27 cellular contexts compared by ENCODE assay signal in genomic region chr12:123898673-123899072, GRCh38.
"Had no signal": no experiment of that assay in that cellular context is flagged by ENCODE, and none has a peak within 500 bp of the region (broad histone marks: within the 10 kb centered on the region; RNA-seq: fewer than 3 reads in every experiment).

No MANE protein-coding gene starts in this region.

- H3K36me3 ChIP-seq: brain microvascular endothelial cell, esophagus squamous epithelium, gastroesophageal sphincter had no signal

- H3K27me3 Mint-ChIP-seq: activated naive CD8-positive, alpha-beta T cell had no signal

- H3K4me1 Mint-ChIP-seq: activated B cell treated with CpG ODN at 0.5 μM for 24 hours; activated T-helper 17 cell treated with anti-CD3 and anti-CD28 coated beads, Interleukin-2, amount 50 U/mL, for 72 hours had no signal

- H3K27ac ChIP-seq: brain microvascular endothelial cell, epithelial cell of prostate, esophagus squamous epithelium, gastroesophageal sphincter, VCaP had no signal

- ATAC-seq: activated CD4-positive, CD25-positive, alpha-beta regulatory T cell treated with anti-CD3 and anti-CD28 coated beads, Interleukin-2, amount 50 U/mL, for 24 hours; activated CD8-positive, alpha-beta T cell treated with anti-CD3 and anti-CD28 coated beads, Interleukin-2, amount 10 ng/mL, durations not matched to agents 7 days and 5 days; activated T-cell treated with anti-CD3 and anti-CD28 coated beads, Interleukin-2, amount 50 U/mL, for 4 hours; activated T-helper 17 cell treated with anti-CD3 and anti-CD28 coated beads, Interleukin-2, amount 50 U/mL, for 72 hours; effector memory CD8-positive, alpha-beta T cell; gastroesophageal sphincter had no signal

- H3K4me3 Mint-ChIP-seq: activated B cell treated with CpG ODN at 0.5 μM for 24 hours; activated CD4-positive, alpha-beta memory T cell treated with anti-CD3 and anti-CD28 coated beads for 36 hours; activated CD8-positive, alpha-beta T cell treated with anti-CD3 and anti-CD28 coated beads, Interleukin-2, amount 10 ng/mL, durations not matched to agents 7 days and 5 days; activated naive CD8-positive, alpha-beta T cell; activated T-cell treated with anti-CD3 and anti-CD28 coated beads, Interleukin-2, amount 50 U/mL, for 4 hours; activated T-helper 17 cell treated with anti-CD3 and anti-CD28 coated beads, Interleukin-2, amount 50 U/mL, for 72 hours; effector memory CD8-positive, alpha-beta T cell had no signal

- H3K4me3 ChIP-seq: esophagus squamous epithelium, gastroesophageal sphincter had no signal

- H3K9me3 ChIP-seq: esophagus squamous epithelium, gastroesophageal sphincter had no signal

- H3K27me3 ChIP-seq: brain microvascular endothelial cell had no signal

- H3K9me3 Mint-ChIP-seq: activated B cell treated with CpG ODN at 0.5 μM for 24 hours; activated CD4-positive, alpha-beta memory T cell treated with anti-CD3 and anti-CD28 coated beads for 36 hours; activated T-cell treated with anti-CD3 and anti-CD28 coated beads, Interleukin-2, amount 50 U/mL, for 4 hours; activated T-helper 17 cell treated with anti-CD3 and anti-CD28 coated beads, Interleukin-2, amount 50 U/mL, for 72 hours; effector memory CD8-positive, alpha-beta T cell had no signal

- H3K4me1 ChIP-seq: esophagus squamous epithelium, gastroesophageal sphincter had no signal

- DNase-seq: activated B cell treated with CpG ODN at 0.5 μM for 24 hours; activated CD4-positive, alpha-beta memory T cell treated with anti-CD3 and anti-CD28 coated beads for 36 hours; activated CD4-positive, alpha-beta T cell treated with anti-CD3 and anti-CD28 coated beads for 48 hours; activated CD8-positive, alpha-beta memory T cell treated with anti-CD3 and anti-CD28 coated beads, Interleukin-2, amount 50 U/mL, for 48 hours; activated CD8-positive, alpha-beta T cell treated with anti-CD3 and anti-CD28 coated beads, Interleukin-2, amount 10 ng/mL, durations not matched to agents 7 days and 5 days; activated effector memory CD4-positive, alpha-beta T cell treated with Interleukin-2 at 50 U/mL for 16 hours; activated gamma-delta T cell treated with Interleukin-2 at 50 U/mL for 16 hours; activated naive CD4-positive, alpha-beta T cell treated with anti-CD3 and anti-CD28 coated beads, Interleukin-2, amount 50 U/mL, for 16 hours; activated naive CD4-positive, alpha-beta T cell treated with Interleukin-2 at 50 U/mL for 16 hours; activated T-cell treated with anti-CD3 and anti-CD28 coated beads for 4 hours; activated T-cell treated with anti-CD3 and anti-CD28 coated beads, Interleukin-2, amount 50 U/mL, for 4 hours; amniotic stem cell; anterior cingulate cortex; brain microvascular endothelial cell; cortex of kidney; dermis blood vessel endothelial cell; effector CD4-positive, alpha-beta T cell; effector memory CD8-positive, alpha-beta T cell; esophagus squamous epithelium; foreskin melanocyte; T-helper 2 cell had no signal

- H3K27ac Mint-ChIP-seq: activated B cell treated with CpG ODN at 0.5 μM for 24 hours; activated CD4-positive, alpha-beta memory T cell treated with anti-CD3 and anti-CD28 coated beads for 36 hours; activated CD8-positive, alpha-beta T cell treated with anti-CD3 and anti-CD28 coated beads, Interleukin-2, amount 10 ng/mL, durations not matched to agents 7 days and 5 days; activated naive CD8-positive, alpha-beta T cell; activated T-helper 17 cell treated with anti-CD3 and anti-CD28 coated beads, Interleukin-2, amount 50 U/mL, for 72 hours; effector memory CD8-positive, alpha-beta T cell had no signal

- H3K36me3 Mint-ChIP-seq: activated CD4-positive, alpha-beta memory T cell treated with anti-CD3 and anti-CD28 coated beads for 36 hours; activated naive CD8-positive, alpha-beta T cell had no signal
